ENCODE assay signal across 8 cellular contexts in genomic region chr6:27893836-27894807, GRCh38. TPM values are rescaled to one million over a fixed set of nuclear protein-coding genes. Genes with fewer than 3 reads are reported as not detected.
DNase-seq lines count a peak whose midpoint lies in the region; ATAC-seq and TF ChIP-seq lines count a peak whose summit lies in the region.

No MANE protein-coding gene starts in this region.

- H3K27ac ChIP-seq in H9 (ENCODE audit: insufficient read length, low read depth, low read length): peak overlapping the region; percentile 96

- no peak overlapping the region for H3K4me3 Mint-ChIP-seq in H9

- peak overlapping the region; percentile 35; the same call in 1 of the 2 replicates for H3K4ac ChIP-seq in H9 (ENCODE audit: low read depth, low read length)

- no peaks in the 10 kb centered on the region for H3K79me2 ChIP-seq in H9 (ENCODE audit: insufficient read depth, low read length)

- peak overlapping the region; percentile 98 for H3K18ac ChIP-seq in H9 (ENCODE audit: insufficient read length, low read depth, low read length)

- H3K23me2 ChIP-seq in H9 (ENCODE audit: insufficient read length, low read depth, low read length, poor library complexity, severe bottlenecking): peaks cover 19% of the 10 kb centered on the region

- no peaks in the 10 kb centered on the region for H3K9me3 ChIP-seq in H9 (ENCODE audit: control insufficient read depth, low read depth, low read length)

- no peak overlapping the region for H2AK5ac ChIP-seq in H9 (ENCODE audit: insufficient read length, low read length)

- H2BK12ac ChIP-seq in H9 (ENCODE audit: insufficient read length, low read depth, low read length): no peak overlapping the region

- no peak overlapping the region for H4K5ac ChIP-seq in H9 (ENCODE audit: insufficient read length, low read depth, low read length)

- no CpG with 5 or more reads among the region's 48 CpGs for WGBS in H9 (ENCODE audit: extremely low coverage, insufficient read length, low lambda C conversion rate)

- H3K27me3 Mint-ChIP-seq in H9 (ENCODE audit: low read depth): peaks cover 9% of the 10 kb centered on the region; the same call in 1 of the 2 replicates

- H2AFZ ChIP-seq in H9 (ENCODE audit: low read length): no peak overlapping the region

- no peak overlapping the region for H2BK15ac ChIP-seq in H9 (ENCODE audit: low read depth, low read length)

- H4K91ac ChIP-seq in H9 (ENCODE audit: insufficient read length, low read depth, low read length): peak overlapping the region; percentile 14

- H3T11ph ChIP-seq in H9 (ENCODE audit: low read length): peak overlapping the region; percentile 57

- peak overlapping the region; percentile 92 for H3K4me2 ChIP-seq in H9 (ENCODE audit: insufficient read depth, insufficient read length, low read length)

- peaks cover 30 to 32% of the 10 kb centered on the region in 2 experiments for H3K4me1 Mint-ChIP-seq in H9

- H3K27me3 ChIP-seq in H9 (ENCODE audit: insufficient read depth, low read length): no peaks in the 10 kb centered on the region

- peak overlapping the region; percentile 96 for H3K14ac ChIP-seq in H9 (ENCODE audit: insufficient read depth, low read length)

- TF ChIP-seq CTCF in H9 (conservative IDR thresholded peaks at IDR 0.05): no peak

- no peaks in the 10 kb centered on the region; the same call in 1 of the 2 replicates for H3K4me1 ChIP-seq in H9 (ENCODE audit: insufficient read depth, low read length)

- H3K9me3 Mint-ChIP-seq in H9: peaks cover 0 to 3% of the 10 kb centered on the region in 2 experiments; a peak in 1 of 5 replicates

- H2BK20ac ChIP-seq in H9 (ENCODE audit: low read depth, low read length, poor library complexity, severe bottlenecking): no peak overlapping the region

- H2BK120ac ChIP-seq in H9 (ENCODE audit: low read depth, low read length, poor library complexity, severe bottlenecking): no peak overlapping the region

- intact Hi-C loops in left colon (cut with DNase I, micrococcal nuclease): loop anchor here in 1 of 2 donors (10.0 kb wide), 2 partner anchors 419 to 709 kb away; partner anchors contain the start of gene ZNF184

- H3K36me3 Mint-ChIP-seq in H9 (ENCODE audit: insufficient read depth in 1 of 3, low read depth in 3 of 3): peaks cover 0 to 4% (median 3%) of the 10 kb centered on the region in 3 experiments; a peak in 3 of 7 replicates

- H4K8ac ChIP-seq in H9 (replicated peaks; ENCODE audit: insufficient read length, low read depth, low read length): no peak overlapping the region

- H3K79me1 ChIP-seq in H9 (ENCODE audit: insufficient read depth, low read depth, low read length, poor library complexity, severe bottlenecking): no peaks in the 10 kb centered on the region

- peak overlapping the region; percentile 99 for H3K9ac ChIP-seq in H9 (ENCODE audit: extremely low read depth, insufficient read length, low read length)

- H3K23ac ChIP-seq in H9 (ENCODE audit: insufficient read length, low read depth, low read length): no peak overlapping the region

- H3K27ac Mint-ChIP-seq in H9: no peak overlapping the region; a peak in 2 of 7 replicates

- H3K56ac ChIP-seq in H9 (ENCODE audit: insufficient read length, low read depth, low read length): peak overlapping the region; percentile 84

- no peaks in the 10 kb centered on the region for H4K20me1 ChIP-seq in H9 (ENCODE audit: control insufficient read depth, insufficient read depth, insufficient read length)

- H2BK5ac ChIP-seq in H9 (ENCODE audit: insufficient read length, low read length): peak overlapping the region; percentile 94

- DNase-seq in AG08396 (ENCODE audit: low spot score): peak; percentile 85
- DNase-seq in H9: peak; percentile 84
- DNase-seq in NCI-H446 (lab: John Stamatoyannopoulos, UW): peak; percentile 90 to 97
- DNase-seq in activated CD4-positive, alpha-beta T cell treated with anti-CD3 and anti-CD28 coated beads for 24 hours (ENCODE audit: low read depth in 2 of 2): peak; percentile 62 to 63
- peak; percentile 97 for DNase-seq in dedifferentiated amniotic fluid mesenchymal stem cell (ENCODE audit: extremely low spot score)
- peak; percentile 87 to 92 for DNase-seq in left colon
- peak; percentile 37 to 56 for DNase-seq in stimulated activated CD4-positive, alpha-beta T cell treated with anti-CD3 and anti-CD28 coated beads, Interleukin-1b, Interleukin-23, amount 100 ng/mL, for 4 hours (ENCODE audit: low read depth in 2 of 2)

- ATAC-seq in left colon (peak; percentile 63), GM19467 (IDR thresholded peaks at IDR 0.05; ENCODE audit: unreplicated experiment) (no peak)

RNA-seq across cellular contexts. Expression of gene OR2B2, which starts 18.1 kb away (rescaled TPM):
- not detected in 2 replicates for total RNA-seq in H9 (2021)
- not detected for total RNA-seq in left colon

Comparison
In these comparisons a context has a peak if more than half of its experiments do, and no peak if none do; other contexts are left out.
1. DNase-seq: peak in every context shown above with its lines; median percentile 97 in dedifferentiated amniotic fluid mesenchymal stem cell; 94 in NCI-H446; 90 in left colon; 85 in AG08396; 84 in H9; 62 in activated CD4-positive, alpha-beta T cell treated with anti-CD3 and anti-CD28 coated beads for 24 hours; 46 in stimulated activated CD4-positive, alpha-beta T cell treated with anti-CD3 and anti-CD28 coated beads, Interleukin-1b, Interleukin-23, amount 100 ng/mL, for 4 hours.